In genomic region chr12:75491169-75491568, GRCh38 we compare ENCODE assay signal across 24 cellular contexts.
"Had no signal": no experiment of that assay in that cellular context is flagged by ENCODE, and none has a peak within 500 bp of the region (broad histone marks: within the 10 kb centered on the region; RNA-seq: fewer than 3 reads in every experiment).

No MANE protein-coding gene starts in this region.

- H3K27ac ChIP-seq: epithelial cell of prostate, esophagus muscularis mucosa, gastroesophageal sphincter, left lung, pancreas, suprapubic skin, thyroid gland had no signal

- H3K4me3 ChIP-seq: esophagus muscularis mucosa, gastroesophageal sphincter, left lung, lung, pancreas, suprapubic skin, thyroid gland had no signal

- FAIRE-seq: urothelium cell line had no signal

- H3K27me3 ChIP-seq: esophagus muscularis mucosa, gastroesophageal sphincter, left lung, pancreas, suprapubic skin, thyroid gland had no signal

- H3K9me3 ChIP-seq: esophagus muscularis mucosa, gastroesophageal sphincter, left lung, pancreas, suprapubic skin, thyroid gland had no signal

- ATAC-seq: effector memory CD8-positive, alpha-beta T cell; gastroesophageal sphincter; left lung; pancreas; right cardiac atrium; stimulated activated effector memory CD8-positive, alpha-beta T cell treated with anti-CD3 and anti-CD28 coated beads, Interleukin-12 subunit alpha, Interleukin-12 subunit beta, amount 100 ng/mL, for 72 hours; stimulated activated naive CD8-positive, alpha-beta T cell treated with anti-CD3 and anti-CD28 coated beads, Interleukin-15, Interleukin-2, amounts not matched to agents 100 U/mL and 50 U/mL, for 24 hours had no signal

- DNase-seq: effector memory CD8-positive, alpha-beta T cell; glutamatergic neuron; islet precursor cell; left lung; mesendoderm; naive B cell; occipital lobe; pancreas; right cardiac atrium; stimulated activated CD4-positive, alpha-beta T cell treated with anti-CD3 and anti-CD28 coated beads, Interleukin-4, amount 100 ng/mL, for 1 hour; stimulated activated CD8-positive, alpha-beta memory T cell treated with anti-CD3 and anti-CD28 coated beads, Interleukin-4, amount 100 ng/mL, for 48 hours; stimulated activated naive CD8-positive, alpha-beta T cell treated with anti-CD3 and anti-CD28 coated beads, Interleukin-15, Interleukin-2, amounts not matched to agents 100 U/mL and 50 U/mL, for 24 hours; thyroid gland had no signal

- H3K9me3 Mint-ChIP-seq: dendritic cell treated with granulocyte-macrophage colony-stimulating factor and Interleukin-4, amounts not matched to agents 40 ng/mL and 50 ng/mL, for 4 days; effector memory CD8-positive, alpha-beta T cell; naive B cell; nephron; stimulated activated effector memory CD8-positive, alpha-beta T cell treated with anti-CD3 and anti-CD28 coated beads, Interleukin-12 subunit alpha, Interleukin-12 subunit beta, amount 100 ng/mL, for 72 hours; type B pancreatic cell had no signal

- H3K27me3 Mint-ChIP-seq: dendritic cell treated with granulocyte-macrophage colony-stimulating factor and Interleukin-4, amounts not matched to agents 40 ng/mL and 50 ng/mL, for 4 days; effector memory CD8-positive, alpha-beta T cell; naive B cell; progenitor cell of endocrine pancreas; type B pancreatic cell had no signal

- H3K4me3 Mint-ChIP-seq: dendritic cell treated with granulocyte-macrophage colony-stimulating factor and Interleukin-4, amounts not matched to agents 40 ng/mL and 50 ng/mL, for 4 days; effector memory CD8-positive, alpha-beta T cell; naive B cell; nephron; stimulated activated effector memory CD8-positive, alpha-beta T cell treated with anti-CD3 and anti-CD28 coated beads, Interleukin-12 subunit alpha, Interleukin-12 subunit beta, amount 100 ng/mL, for 72 hours; type B pancreatic cell had no signal

- H3K36me3 Mint-ChIP-seq: type B pancreatic cell had no signal

- H3K4me1 ChIP-seq: gastroesophageal sphincter, pancreas, thyroid gland had no signal

- H3K27ac Mint-ChIP-seq: dendritic cell treated with granulocyte-macrophage colony-stimulating factor and Interleukin-4, amounts not matched to agents 40 ng/mL and 50 ng/mL, for 4 days; nephron; progenitor cell of endocrine pancreas; stimulated activated effector memory CD8-positive, alpha-beta T cell treated with anti-CD3 and anti-CD28 coated beads, Interleukin-12 subunit alpha, Interleukin-12 subunit beta, amount 100 ng/mL, for 72 hours; type B pancreatic cell had no signal
